ENCODE assay signal across 11 cellular contexts in the genomic region with DNA sequence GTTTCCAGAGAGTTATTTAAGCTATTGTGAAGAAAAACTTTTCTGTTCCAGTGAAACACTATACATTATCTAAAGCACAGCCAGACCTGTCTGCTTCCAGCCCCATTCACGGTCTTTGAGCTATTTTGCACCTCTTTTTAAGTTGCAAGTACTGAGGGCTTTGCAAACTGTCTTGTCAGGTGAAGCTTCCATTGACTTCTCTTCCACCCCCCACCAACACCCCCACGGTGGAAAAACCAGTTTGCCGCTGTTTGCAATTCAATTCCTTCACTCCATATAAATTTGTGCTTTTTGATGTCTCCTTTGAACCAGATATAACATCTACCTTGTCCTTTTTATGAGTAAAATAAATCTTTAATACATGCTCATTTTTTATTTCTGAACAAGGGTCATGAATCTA. TPM values are rescaled to one million over a fixed set of nuclear protein-coding genes. Genes with fewer than 3 reads are reported as not detected.
DNase-seq lines count a peak whose midpoint lies in the region; ATAC-seq and TF ChIP-seq lines count a peak whose summit lies in the region.
"Had no signal": no experiment of that assay in that cellular context is flagged by ENCODE, and none has a peak within 500 bp of the region (broad histone marks: within the 10 kb centered on the region; RNA-seq: fewer than 3 reads in every experiment).

No MANE protein-coding gene starts in this region.

- ATAC-seq in GM23338 (peak; percentile 2; the same call in 2 of the 3 replicates), HG02852 (IDR thresholded peaks at IDR 0.05; ENCODE audit: unreplicated experiment) (no peak)

- H3K36me3 ChIP-seq in GM23338 (ENCODE audit: insufficient read depth) = no peaks in the 10 kb centered on the region
- no peaks in the 10 kb centered on the region for H3K36me3 ChIP-seq in MG63
- no peaks in the 10 kb centered on the region for H3K36me3 ChIP-seq in endodermal cell (ENCODE audit: control insufficient read depth, insufficient read depth, low read length)
- H3K36me3 ChIP-seq in trophoblast cell (ENCODE audit: control insufficient read depth in 1 of 2, insufficient read depth in 2 of 2, low read length in 2 of 2) = no peaks in the 10 kb centered on the region
- H3K36me3 ChIP-seq: thoracic aorta had no signal

- H3K18ac ChIP-seq in trophoblast cell (ENCODE audit: low read length) = no peak overlapping the region

- no peak overlapping the region for H2AK5ac ChIP-seq in trophoblast cell (ENCODE audit: low read length)

- H3K9ac ChIP-seq in endodermal cell (ENCODE audit: extremely low read depth, low read length, poor library complexity, severe bottlenecking) (peak overlapping the region; percentile 93), trophoblast cell (ENCODE audit: low read length) (no peak overlapping the region)

- H3K27ac Mint-ChIP-seq in GM23338 = peak overlapping the region; percentile 99
- H3K27ac Mint-ChIP-seq in endodermal cell = peak overlapping the region; percentile 95
- H3K27ac Mint-ChIP-seq in neural crest cell (ENCODE audit: unreplicated experiment) = no peak overlapping the region

- H3F3A ChIP-seq in GM23338 (replicated peaks; ENCODE audit: low read depth) = peaks cover 10% of the 10 kb centered on the region; the same call in 1 of the 2 replicates

- no peak overlapping the region for H4K91ac ChIP-seq in trophoblast cell (ENCODE audit: low read depth, low read length)

- H3K36me3 Mint-ChIP-seq in GM23338 (ENCODE audit: low read depth) (peaks cover 29% of the 10 kb centered on the region), endodermal cell (ENCODE audit: low read depth) (peaks cover 5% of the 10 kb centered on the region), neural crest cell (ENCODE audit: low read depth) (peaks cover 7% of the 10 kb centered on the region)

- WGBS in endodermal cell (ENCODE audit: insufficient coverage in 1 of 2, insufficient read length in 1 of 2), 2 experiments = 20% methylated on average over 3 of the region's 3 CpGs; no CpG with 5 or more reads in 1 of the 2 experiments
- WGBS in trophoblast cell (ENCODE audit: extremely low coverage, insufficient coverage, insufficient read length) = no CpG with 5 or more reads among the region's 3 CpGs

- H3K27me3 ChIP-seq in GM23338 (ENCODE audit: insufficient read depth) (no peaks in the 10 kb centered on the region), MG63 (no peaks in the 10 kb centered on the region), endodermal cell (ENCODE audit: control insufficient read depth, insufficient read depth, low read length, poor library complexity, severe bottlenecking) (no peaks in the 10 kb centered on the region), trophoblast cell (ENCODE audit: insufficient read depth, low read length) (no peaks in the 10 kb centered on the region)

- H4K20me1 ChIP-seq in GM23338 (replicated peaks; ENCODE audit: insufficient read depth) = no peaks in the 10 kb centered on the region

- H3K4me2 ChIP-seq in GM23338 (peak overlapping the region; percentile 83), trophoblast cell (ENCODE audit: low read length) (no peak overlapping the region)

- H3K79me2 ChIP-seq in GM23338 (replicated peaks; ENCODE audit: insufficient read depth) (no peaks in the 10 kb centered on the region), trophoblast cell (ENCODE audit: control insufficient read depth, insufficient read depth, low read length, poor library complexity) (no peaks in the 10 kb centered on the region)

- peak; percentile 43 for DNase-seq in GM23338 (ENCODE audit: low spot score)
- no peak for DNase-seq in MG63
- DNase-seq in endodermal cell = peak; percentile 75
- DNase-seq in neural crest cell (ENCODE audit: low read depth, low spot score) = no peak
- no peak for DNase-seq in GM20000 (ENCODE audit: low spot score)
- no peak for DNase-seq in trophoblast cell
- DNase-seq in SKM-1 (lab: John Stamatoyannopoulos, UW; ENCODE audit: unreplicated experiment) = no peak
- DNase-seq: NCI-H446 treated with DMSO at 0.1 percent for 48 hours had no signal

- H3K9me2 ChIP-seq in GM23338 (ENCODE audit: insufficient read depth) = no peaks in the 10 kb centered on the region

- peak overlapping the region; percentile 55 for H3K4me3 ChIP-seq in GM23338
- peak overlapping the region; percentile 57; the same call in 1 of the 2 replicates for H3K4me3 ChIP-seq in MG63
- peak overlapping the region; percentile 75 for H3K4me3 ChIP-seq in endodermal cell (ENCODE audit: low read length)
- H3K4me3 ChIP-seq in trophoblast cell (ENCODE audit: low read depth, low read length) = no peak overlapping the region

- peaks cover 48% of the 10 kb centered on the region for H3K4me1 Mint-ChIP-seq in GM23338
- peaks cover 19% of the 10 kb centered on the region for H3K4me1 Mint-ChIP-seq in endodermal cell
- peaks cover 19% of the 10 kb centered on the region for H3K4me1 Mint-ChIP-seq in neural crest cell

- H3K9me3 Mint-ChIP-seq in GM23338 (peaks cover 27% of the 10 kb centered on the region), endodermal cell (peaks cover 23% of the 10 kb centered on the region), neural crest cell (peaks cover 2% of the 10 kb centered on the region)

- H3K27ac ChIP-seq in GM23338 (ENCODE audit: low read depth) (peak overlapping the region; percentile 95), endodermal cell (ENCODE audit: low read depth, low read length) (no peak overlapping the region), trophoblast cell (ENCODE audit: low read depth, low read length) (no peak overlapping the region)

- peak overlapping the region; percentile 70 for H3K4me3 Mint-ChIP-seq in GM23338
- H3K4me3 Mint-ChIP-seq in endodermal cell = peak overlapping the region; percentile 58
- peak overlapping the region; percentile 88 for H3K4me3 Mint-ChIP-seq in neural crest cell

- TF ChIP-seq CTCF in GM23338 (conservative IDR thresholded peaks at IDR 0.05; ENCODE audit: low read depth in 2 of 2) = no peak
- no peak for TF ChIP-seq CTCF in endodermal cell (conservative IDR thresholded peaks at IDR 0.05)
- no peak for TF ChIP-seq CTCF in neural crest cell (conservative IDR thresholded peaks at IDR 0.05)
- TF ChIP-seq CTCF in GM20000 (IDR thresholded peaks at IDR 0.05; ENCODE audit: extremely low read depth, missing control alignments) = no peak

- H3K27me3 Mint-ChIP-seq in GM23338 (ENCODE audit: insufficient read depth, low read depth, poor library complexity) (peaks cover 16% of the 10 kb centered on the region), endodermal cell (ENCODE audit: insufficient read depth) (no peaks in the 10 kb centered on the region), neural crest cell (ENCODE audit: low read depth) (peaks cover 13% of the 10 kb centered on the region)

- no peak overlapping the region for H2BK120ac ChIP-seq in trophoblast cell (ENCODE audit: insufficient read depth, low read length, poor library complexity)

- H3K4ac ChIP-seq in trophoblast cell (ENCODE audit: low read depth, low read length) = no peak overlapping the region

- no peak overlapping the region for H4K12ac ChIP-seq in trophoblast cell (ENCODE audit: low read depth, low read length)

- peaks cover 2% of the 10 kb centered on the region for H3K9me3 ChIP-seq in MG63
- peaks cover 13% of the 10 kb centered on the region for H3K9me3 ChIP-seq in endodermal cell (ENCODE audit: control insufficient read depth, low read length)
- peaks cover 3% of the 10 kb centered on the region for H3K9me3 ChIP-seq in trophoblast cell (ENCODE audit: insufficient read depth, low read depth, low read length)
- H3K9me3 ChIP-seq: thoracic aorta had no signal

- H3K23ac ChIP-seq in trophoblast cell (ENCODE audit: low read length) = no peak overlapping the region

- H3K14ac ChIP-seq in trophoblast cell (ENCODE audit: low read length) = no peak overlapping the region

- peaks cover 5% of the 10 kb centered on the region for H3K79me1 ChIP-seq in trophoblast cell (ENCODE audit: low read length)

- no peak overlapping the region for H2BK5ac ChIP-seq in trophoblast cell (ENCODE audit: low read depth, low read length, poor library complexity)

- peaks cover 37% of the 10 kb centered on the region for H3K4me1 ChIP-seq in GM23338 (ENCODE audit: insufficient read depth)
- H3K4me1 ChIP-seq in endodermal cell (ENCODE audit: control insufficient read depth, insufficient read depth, low read length) = no peaks in the 10 kb centered on the region
- peaks cover 4 to 11% of the 10 kb centered on the region in 2 experiments for H3K4me1 ChIP-seq in trophoblast cell (ENCODE audit: control insufficient read depth in 1 of 2, insufficient read depth in 2 of 2, low read length in 2 of 2)

- no peak overlapping the region for H4K8ac ChIP-seq in trophoblast cell (ENCODE audit: low read depth, low read length)

- no peak overlapping the region for H2BK12ac ChIP-seq in trophoblast cell (ENCODE audit: low read length)

- H2AFZ ChIP-seq in GM23338 (no peak overlapping the region), trophoblast cell (ENCODE audit: insufficient read depth, low read length, poor library complexity) (no peak overlapping the region)

TF ChIP-seq in GM23338, 12 proteins besides CTCF, POLR2A, EP300 and RAD21 (continues in another document):
- TF ChIP-seq NANOG (IDR thresholded peaks at IDR 0.05; ENCODE audit: borderline replicate concordance) = peak; percentile 44; the same call in 1 of the 2 replicates
- TF ChIP-seq STAT1 (IDR thresholded peaks at IDR 0.05; ENCODE audit: unreplicated experiment) = no peak
- TF ChIP-seq EZH2phosphoT487 (IDR thresholded peaks at IDR 0.05; ENCODE audit: unreplicated experiment) = no peak
- no peak for TF ChIP-seq POLR2AphosphoS5 (IDR thresholded peaks at IDR 0.05; ENCODE audit: low read depth)
- TF ChIP-seq CREB1 (CRISPR knock-in tag; IDR thresholded peaks at IDR 0.05; ENCODE audit: low read depth) = no peak

RNA-seq across cellular contexts. Expression of gene B3GNT7, which starts 15.7 kb away (rescaled TPM):
- total RNA-seq in GM23338 (2014; rRNA removed; shearing (Covaris generic)) = 78.1 and 89.4 TPM in 2 replicates
- polyA plus RNA-seq in GM23338 (2016; fragmentation: Nextera tagmentation; extraction: Ambion mirVana) = 44.2 and 47.1 TPM in 2 replicates
- total RNA-seq in MG63 (2014; rRNA removed; shearing (Covaris generic); ENCODE audit: low replicate concordance) = 0.23 TPM in 1 of 2 replicates, not detected in the other
- 10 to 100 TPM; 13.0 to 32.3 TPM for total RNA-seq in endodermal cell
- 5.7 TPM for polyA plus RNA-seq in endodermal cell (2013, experiment 1 of 2)
- polyA plus RNA-seq in endodermal cell (2013, experiment 2 of 2) = 3.7 TPM
- 0.61 and 0.79 TPM in 2 replicates for total RNA-seq in neural crest cell
- 2.4 and 2.6 TPM in 2 replicates for polyA plus RNA-seq in trophoblast cell (2013)
- total RNA-seq: T-helper 2 cell treated with Interferon-gamma antibody and Interleukin-4, amounts not matched to agents 100 ng/mL and 5 ng/mL, for 36 hours had no signal

RNA-seq across cellular contexts. Expression of gene NCL, which starts 53.0 kb away (rescaled TPM):
- total RNA-seq in GM23338 (2014; rRNA removed; shearing (Covaris generic)) = 439 and 678 TPM in 2 replicates
- polyA plus RNA-seq in GM23338 (2016; fragmentation: Nextera tagmentation; extraction: Ambion mirVana) = 2,192 and 2,269 TPM in 2 replicates
- total RNA-seq in MG63 (2014; rRNA removed; shearing (Covaris generic); ENCODE audit: low replicate concordance) = 176 and 228 TPM in 2 replicates
- total RNA-seq in endodermal cell (100 to 1,000 TPM; 774 to 785 TPM), neural crest cell (999 and 1,068 TPM in 2 replicates)
- polyA plus RNA-seq in endodermal cell (2013, experiment 1 of 2) = 504 TPM
- 496 TPM for polyA plus RNA-seq in endodermal cell (2013, experiment 2 of 2)
- 312 and 322 TPM in 2 replicates for polyA plus RNA-seq in trophoblast cell (2013)

Comparison
In these comparisons a context has a peak if more than half of its experiments do, and no peak if none do; other contexts are left out.
1. DNase-seq: peak in GM23338 (single experiment) and endodermal cell (single experiment); none in MG63 (single experiment), neural crest cell (single experiment), GM20000 (single experiment), trophoblast cell (0 of 2) and SKM-1 (single experiment).
2. Peak in every context shown above with its lines, with median percentiles within 50 percentile points of each other: H3K4me3 Mint-ChIP-seq.